Comparison of ENCODE assay signal across 12 cellular contexts in the genomic region with DNA sequence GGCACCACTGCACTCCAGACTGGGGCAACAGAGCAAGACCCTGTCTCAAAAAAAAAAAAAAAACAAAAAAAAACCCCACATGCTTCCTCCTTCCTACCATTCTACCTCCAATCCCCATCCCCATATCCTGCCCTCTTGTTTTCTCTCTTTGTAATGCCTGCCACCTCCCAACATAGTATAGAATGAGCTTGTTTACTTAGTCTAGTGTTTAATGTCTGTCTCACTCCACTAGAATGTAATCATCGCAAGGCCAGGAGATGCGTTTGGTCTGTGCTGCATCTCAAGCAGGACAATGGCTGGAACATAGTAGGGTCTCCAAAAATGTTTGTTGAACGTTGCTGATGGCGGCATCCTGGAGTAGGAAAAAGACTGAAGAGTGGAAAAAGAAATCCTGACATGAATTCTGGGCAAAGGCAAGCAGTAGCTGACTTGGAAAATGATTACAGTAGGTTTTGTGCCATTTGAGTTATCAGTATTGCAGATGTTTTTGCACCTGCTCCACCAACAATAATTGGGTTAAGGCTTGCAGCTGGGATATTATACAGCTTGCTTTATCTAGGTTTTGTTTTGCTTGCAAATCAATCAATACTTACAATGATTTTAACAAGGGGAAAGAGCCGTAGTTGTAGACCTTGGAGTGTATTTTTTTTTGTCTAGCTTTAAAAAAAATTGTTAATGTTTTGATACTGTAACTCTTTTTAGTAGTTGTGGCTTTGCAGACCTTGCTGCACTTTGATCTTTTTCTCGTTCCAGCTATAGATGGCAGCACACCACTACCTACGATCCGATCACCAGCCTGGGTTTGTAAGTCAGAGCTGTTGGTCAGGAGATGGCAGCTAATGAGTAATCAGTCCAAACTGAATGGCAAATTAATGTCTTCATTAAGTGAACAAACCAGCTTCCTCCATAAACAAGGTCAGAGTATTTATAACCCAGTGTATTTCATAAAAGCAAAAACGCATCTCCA.
DNase-seq lines count a peak whose midpoint lies in the region; ATAC-seq and TF ChIP-seq lines count a peak whose summit lies in the region.
"Had no signal": no experiment of that assay in that cellular context is flagged by ENCODE, and none has a peak within 500 bp of the region (broad histone marks: within the 10 kb centered on the region; RNA-seq: fewer than 3 reads in every experiment).

No MANE protein-coding gene starts in this region.

- no peaks in the 10 kb centered on the region for H3K9me3 Mint-ChIP-seq in MCF 10A (ENCODE audit: unreplicated experiment)
- H3K9me3 Mint-ChIP-seq: IgD-negative memory B cell had no signal

- H3K27me3 Mint-ChIP-seq in MCF 10A (ENCODE audit: insufficient read depth, unreplicated experiment), result no peaks in the 10 kb centered on the region
- H3K27me3 Mint-ChIP-seq: IgD-negative memory B cell had no signal

- BruUV-seq in MCF 10A (replicated peaks; lab: Mats Ljungman, UMichigan), result no TSS peak

- ATAC-seq in RWPE2 (ENCODE audit: low read depth) (no peak), GM19023 (IDR thresholded peaks at IDR 0.05; ENCODE audit: unreplicated experiment) (no peak)

- intact Hi-C loops in breast epithelium (cut with DNase I; ENCODE audit: low total_unique reads), result no loop called here
- intact Hi-C loops in MCF 10A (cut with micrococcal nuclease), result no loop called here
- intact Hi-C loops in head of caudate nucleus (cut with DNase I), result loop anchor here (10.0 kb wide), 1 partner anchor 196 kb away; no protein-coding TSS in a partner anchor

- CTCF ChIA-PET in MCF 10A (lab: Yijun Ruan, JAX), result interaction anchor here (0.5 to 3.5 kb wide), 15 partner anchors 8 to 834 kb away, joined by 3 to 34 read pairs (median 4); no protein-coding TSS in a partner anchor

- H3K4me1 Mint-ChIP-seq in MCF 10A (ENCODE audit: insufficient read depth, unreplicated experiment), result peaks cover 6% of the 10 kb centered on the region

- no peak for DNase-seq in breast epithelium (ENCODE audit: low spot score in 2 of 2)
- no peak for DNase-seq in MCF 10A (ENCODE audit: unreplicated experiment)
- DNase-seq in RWPE2 (ENCODE audit: low spot score), result no peak
- DNase-seq in head of caudate nucleus, result peak in 29 of 42 donors; percentile 12 to 73 (median 36)
- no peak for DNase-seq in AG08395 (ENCODE audit: low spot score)
- DNase-seq in GF-D8 (lab: John Stamatoyannopoulos, UW), result no peak
- no peak for DNase-seq in T1000 (lab: John Stamatoyannopoulos, UW)
- DNase-seq: effector memory CD4-positive, alpha-beta T cell; stimulated activated CD4-positive, alpha-beta T cell treated with anti-CD3 and anti-CD28 coated beads, Interleukin-12 subunit alpha, Interleukin-12 subunit beta, amount 100 ng/mL, for 4 hours had no signal

- no peak for TF ChIP-seq POLR2A in breast epithelium (IDR thresholded peaks at IDR 0.05)

- no peak overlapping the region for H3K4me3 Mint-ChIP-seq in MCF 10A (ENCODE audit: unreplicated experiment)
- H3K4me3 Mint-ChIP-seq: CD14-positive monocyte, IgD-negative memory B cell had no signal

- POLR2A ChIA-PET in MCF 10A (lab: Yijun Ruan, JAX), result interaction anchor here (0.7 to 0.8 kb wide), 2 partner anchors 8 to 10 kb away, joined by 3 to 4 read pairs; no protein-coding TSS in a partner anchor

- H3K4me1 ChIP-seq in breast epithelium (no peaks in the 10 kb centered on the region), RWPE2 (ENCODE audit: insufficient read depth, poor library complexity, severe bottlenecking) (no peaks in the 10 kb centered on the region)

- H3K27ac ChIP-seq in breast epithelium (no peak overlapping the region), RWPE2 (ENCODE audit: poor library complexity, severe bottlenecking) (no peak overlapping the region)

- H3K4me3 ChIP-seq in breast epithelium (no peak overlapping the region), RWPE2 (ENCODE audit: severe bottlenecking) (no peak overlapping the region)

- H3K27me3 ChIP-seq in breast epithelium (no peaks in the 10 kb centered on the region), RWPE2 (ENCODE audit: insufficient read depth, poor library complexity, severe bottlenecking) (no peaks in the 10 kb centered on the region)

- H3K9me3 ChIP-seq in breast epithelium (no peaks in the 10 kb centered on the region), RWPE2 (ENCODE audit: severe bottlenecking) (no peaks in the 10 kb centered on the region)

- H3K27ac Mint-ChIP-seq in MCF 10A (ENCODE audit: low read depth, unreplicated experiment), result no peak overlapping the region
- H3K27ac Mint-ChIP-seq: IgD-negative memory B cell had no signal

- peaks cover 11% of the 10 kb centered on the region for H3K36me3 Mint-ChIP-seq in MCF 10A (ENCODE audit: insufficient read depth, unreplicated experiment)

- TF ChIP-seq CTCF in breast epithelium (IDR thresholded peaks at IDR 0.05) (peak in 2 of 3 donors; percentile 12 to 18), MCF 10A (IDR thresholded peaks at IDR 0.05; ENCODE audit: unreplicated experiment) (no peak), RWPE2 (IDR thresholded peaks at IDR 0.05; ENCODE audit: poor library complexity, severe bottlenecking) (peak; percentile 7)

- H3K36me3 ChIP-seq in breast epithelium (no peaks in the 10 kb centered on the region), RWPE2 (ENCODE audit: low read depth) (peaks cover 16% of the 10 kb centered on the region)

Comparison
In these comparisons a context has a peak if more than half of its experiments do, and no peak if none do; other contexts are left out.
1. DNase-seq: peak in head of caudate nucleus (29 of 42); none in breast epithelium (0 of 2), MCF 10A (single experiment), RWPE2 (single experiment), AG08395 (single experiment), GF-D8 (single experiment) and T1000 (single experiment).